In genomic region chr13:33349996-33350826, GRCh38 we compare ENCODE assay signal across 8 cellular contexts.
A peak's percentile ranks its signal among the peaks of the same experiment; 100 is the strongest.
DNase-seq lines count a peak whose midpoint lies in the region; TF ChIP-seq lines count a peak whose summit lies in the region.

No MANE protein-coding gene starts in this region.

- no peaks in the 10 kb centered on the region for H3K79me2 ChIP-seq in MM.1S (ENCODE audit: low read length)

- H3F3A ChIP-seq in MM.1S (ENCODE audit: insufficient read depth, low read length): no peaks in the 10 kb centered on the region

- no peaks in the 10 kb centered on the region for H4K20me1 ChIP-seq in MM.1S (ENCODE audit: insufficient read depth, low read length)

- no peaks in the 10 kb centered on the region for H3K4me1 ChIP-seq in MM.1S (ENCODE audit: low read length)

- H3K36me3 ChIP-seq in MM.1S (replicated peaks; ENCODE audit: insufficient read depth, low read length): no peaks in the 10 kb centered on the region

- peak overlapping the region; percentile 80 to 95 (median 93) for H3K4me3 Mint-ChIP-seq in nephron

- no peak overlapping the region for H2AFZ ChIP-seq in MM.1S (ENCODE audit: low read length)

- H3K27me3 ChIP-seq in MM.1S (replicated peaks; ENCODE audit: insufficient read depth, low read length): no peaks in the 10 kb centered on the region

- no peaks in the 10 kb centered on the region for H3K9me3 Mint-ChIP-seq in nephron

- no peak overlapping the region for H3K4me3 ChIP-seq in MM.1S (ENCODE audit: low read length)

- peak overlapping the region; percentile 64 to 90 (median 81) for H3K27ac Mint-ChIP-seq in nephron

- H3K27me3 Mint-ChIP-seq in nephron (ENCODE audit: low read depth): peaks cover 5% of the 10 kb centered on the region

- no peaks in the 10 kb centered on the region for H3K36me3 Mint-ChIP-seq in nephron (ENCODE audit: low read depth)

- H3K4me2 ChIP-seq in MM.1S (ENCODE audit: low read depth, low read length): no peak overlapping the region

- H3K9me2 ChIP-seq in MM.1S (replicated peaks; ENCODE audit: insufficient read depth, low read length): no peaks in the 10 kb centered on the region

- no peaks in the 10 kb centered on the region for H3K9me3 ChIP-seq in MM.1S (replicated peaks; ENCODE audit: insufficient read depth, low read length)

- H3K4me1 Mint-ChIP-seq in nephron: peaks cover 79% of the 10 kb centered on the region

- no peak for TF ChIP-seq CTCF in C4-2B (conservative IDR thresholded peaks at IDR 0.05)
- no peak for TF ChIP-seq CTCF in nephron (IDR thresholded peaks at IDR 0.05; ENCODE audit: unreplicated experiment in 3 of 3)
- TF ChIP-seq CTCF in MM.1S (IDR thresholded peaks at IDR 0.05; ENCODE audit: low read length): no peak

- no peak overlapping the region for H3K9ac ChIP-seq in MM.1S (ENCODE audit: low read length)

- H3K27ac ChIP-seq in C4-2B (peak overlapping the region; percentile 35), MM.1S (ENCODE audit: low read length) (no peak overlapping the region)

- peak; percentile 35 for DNase-seq in fibroblast of peridontal ligament (ENCODE audit: extremely low read depth)
- DNase-seq in MM.1S: no peak
- DNase-seq in cerebellar cortex (ENCODE audit: low spot score): no peak
- DNase-seq in dedifferentiated amniotic fluid mesenchymal stem cell (ENCODE audit: extremely low spot score): no peak
- no peak for DNase-seq in NOMO-1 treated with dmso at 0.1 percent for 144 hours (lab: John Stamatoyannopoulos, UW; ENCODE audit: unreplicated experiment)

TF ChIP-seq in PFSK-1, 5 proteins besides CTCF, POLR2A, EP300 and RAD21:
- TF ChIP-seq POLR2AphosphoS5 (IDR thresholded peaks at IDR 0.05; ENCODE audit: low read depth, low read length) (peak; percentile 57; the same call in 1 of the 2 replicates), SIN3A (IDR thresholded peaks at IDR 0.05; ENCODE audit: borderline replicate concordance, insufficient read depth, low read length) (no peak), REST (IDR thresholded peaks at IDR 0.05; ENCODE audit: insufficient read depth in 1 of 2, low read depth in 2 of 2, low read length in 2 of 2) (no peak), TAF1 (IDR thresholded peaks at IDR 0.05; ENCODE audit: borderline replicate concordance, insufficient read depth, low read length) (0 out of 2 replicates have a peak, but pooled peaks have one; percentile 19), FOXP2 (optimal IDR thresholded peaks at IDR 0.05; ENCODE audit: borderline replicate concordance, extremely low read depth, extremely low read length, insufficient read depth) (no peak)
